Comparison of ENCODE assay signal across 28 cellular contexts in genomic region chr19:5012688-5013457, GRCh38.
"Had no signal": no experiment of that assay in that cellular context is flagged by ENCODE, and none has a peak within 500 bp of the region (broad histone marks: within the 10 kb centered on the region; RNA-seq: fewer than 3 reads in every experiment).

No MANE protein-coding gene starts in this region.

- H3K9me3 Mint-ChIP-seq: activated CD4-positive, alpha-beta T cell treated with anti-CD3 and anti-CD28 coated beads, Interleukin-2, amount 10 ng/mL, durations not matched to agents 24 days and 14 days; activated naive CD4-positive, alpha-beta T cell treated with anti-CD3 and anti-CD28 coated beads, Interleukin-2, amount 50 U/mL, for 24 hours; activated naive CD8-positive, alpha-beta T cell treated with anti-CD3 and anti-CD28 coated beads, Interleukin-2, amount 50 U/mL, for 24 hours; activated T-helper 1 cell treated with anti-CD3 and anti-CD28 coated beads, Interleukin-12 subunit alpha, Interleukin-12 subunit beta, Interleukin-2, Interleukin-4 antibody, amounts not matched to agents 30 ng/mL and 10 ng/mL and 1 ng/mL, durations not matched to agents 14 hours and 24 hours and 36 hours; T-helper 1 cell treated with Interleukin-12 subunit alpha and Interleukin-12 subunit beta and Interleukin-4 antibody, amounts not matched to agents 30 μg/mL and 1 μg/mL, for 36 hours had no signal

- H3K4me1 ChIP-seq: ascending aorta had no signal

- H3K4me3 ChIP-seq: ascending aorta, body of pancreas, K562 had no signal

- H3K4me1 Mint-ChIP-seq: activated CD8-positive, alpha-beta memory T cell treated with anti-CD3 and anti-CD28 coated beads, Interleukin-2, amount 10 ng/mL, durations not matched to agents 7 days and 5 days; activated naive CD4-positive, alpha-beta T cell treated with anti-CD3 and anti-CD28 coated beads, Interleukin-2, amount 50 U/mL, for 24 hours had no signal

- DNase-seq: activated CD4-positive, alpha-beta T cell treated with anti-CD3 and anti-CD28 coated beads, Interleukin-2, amount 10 ng/mL, durations not matched to agents 24 days and 14 days; activated CD4-positive, alpha-beta T cell treated with anti-CD3 and anti-CD28 coated beads, Interleukin-2, amount 50 U/mL, for 48 hours; activated CD4-positive, CD25-positive, alpha-beta regulatory T cell treated with anti-CD3 and anti-CD28 coated beads, Interleukin-2, amount 50 U/mL, for 72 hours; activated CD8-positive, alpha-beta memory T cell treated with anti-CD3 and anti-CD28 coated beads, Interleukin-2, amount 10 ng/mL, durations not matched to agents 7 days and 5 days; activated effector memory CD4-positive, alpha-beta T cell treated with Interleukin-2 at 50 U/mL for 16 hours; activated naive CD4-positive, alpha-beta T cell; activated naive CD8-positive, alpha-beta T cell treated with anti-CD3 and anti-CD28 coated beads, Interleukin-2, amount 50 U/mL, for 24 hours; activated T-cell treated with anti-CD3 and anti-CD28 coated beads, Interleukin-2, amount 50 U/mL, for 24 hours; amniotic stem cell; body of pancreas; Karpas-422; MM.1S; NCI-H1105; NCI-H1436; NCI-H1694 treated with DMSO at 0.1 percent for 48 hours; NCI-H2029 treated with DMSO at 0.1 percent for 48 hours; NCI-H510A treated with DMSO at 0.1 percent for 48 hours; NCI-H69; NK-92 treated with Interleukin-12 subunit alpha and Interleukin-12 subunit beta, amount 100 ng/mL, for 24 hours; OCI-M1; RPMI8226; SHP77 treated with DMSO at 0.1 percent for 48 hours had no signal

- H3K27ac ChIP-seq: ascending aorta, body of pancreas had no signal

- H3K4me3 Mint-ChIP-seq: activated CD4-positive, alpha-beta T cell treated with anti-CD3 and anti-CD28 coated beads, Interleukin-2, amount 10 ng/mL, durations not matched to agents 24 days and 14 days; activated CD8-positive, alpha-beta memory T cell treated with anti-CD3 and anti-CD28 coated beads, Interleukin-2, amount 10 ng/mL, durations not matched to agents 7 days and 5 days; activated naive CD4-positive, alpha-beta T cell treated with anti-CD3 and anti-CD28 coated beads, Interleukin-2, amount 50 U/mL, for 24 hours; activated naive CD8-positive, alpha-beta T cell treated with anti-CD3 and anti-CD28 coated beads, Interleukin-2, amount 50 U/mL, for 24 hours; activated T-cell treated with anti-CD3 and anti-CD28 coated beads, Interleukin-2, amount 50 U/mL, for 24 hours; activated T-helper 1 cell treated with anti-CD3 and anti-CD28 coated beads, Interleukin-12 subunit alpha, Interleukin-12 subunit beta, Interleukin-2, Interleukin-4 antibody, amounts not matched to agents 30 ng/mL and 10 ng/mL and 1 ng/mL, durations not matched to agents 14 hours and 24 hours and 36 hours; T-helper 1 cell treated with Interleukin-12 subunit alpha and Interleukin-12 subunit beta and Interleukin-4 antibody, amounts not matched to agents 30 μg/mL and 1 μg/mL, for 36 hours had no signal

- ATAC-seq: activated CD8-positive, alpha-beta memory T cell treated with anti-CD3 and anti-CD28 coated beads, Interleukin-2, amount 10 ng/mL, durations not matched to agents 7 days and 5 days; activated naive CD8-positive, alpha-beta T cell treated with anti-CD3 and anti-CD28 coated beads, Interleukin-2, amount 50 U/mL, for 24 hours; body of pancreas; K562; Panc1 had no signal

- H3K9me3 ChIP-seq: ascending aorta, body of pancreas had no signal

- H3K27me3 ChIP-seq: ascending aorta, body of pancreas had no signal

- H3K27ac Mint-ChIP-seq: activated CD4-positive, alpha-beta T cell treated with anti-CD3 and anti-CD28 coated beads, Interleukin-2, amount 10 ng/mL, durations not matched to agents 24 days and 14 days; activated CD8-positive, alpha-beta memory T cell treated with anti-CD3 and anti-CD28 coated beads, Interleukin-2, amount 10 ng/mL, durations not matched to agents 7 days and 5 days; activated naive CD4-positive, alpha-beta T cell treated with anti-CD3 and anti-CD28 coated beads, Interleukin-2, amount 50 U/mL, for 24 hours; activated naive CD8-positive, alpha-beta T cell treated with anti-CD3 and anti-CD28 coated beads, Interleukin-2, amount 50 U/mL, for 24 hours; activated T-cell treated with anti-CD3 and anti-CD28 coated beads, Interleukin-2, amount 50 U/mL, for 24 hours; activated T-helper 1 cell treated with anti-CD3 and anti-CD28 coated beads, Interleukin-12 subunit alpha, Interleukin-12 subunit beta, Interleukin-2, Interleukin-4 antibody, amounts not matched to agents 30 ng/mL and 10 ng/mL and 1 ng/mL, durations not matched to agents 14 hours and 24 hours and 36 hours; T-helper 1 cell treated with Interleukin-12 subunit alpha and Interleukin-12 subunit beta and Interleukin-4 antibody, amounts not matched to agents 30 μg/mL and 1 μg/mL, for 36 hours had no signal

- H3K27me3 Mint-ChIP-seq: activated CD4-positive, alpha-beta T cell treated with anti-CD3 and anti-CD28 coated beads, Interleukin-2, amount 10 ng/mL, durations not matched to agents 24 days and 14 days; activated CD8-positive, alpha-beta memory T cell treated with anti-CD3 and anti-CD28 coated beads, Interleukin-2, amount 10 ng/mL, durations not matched to agents 7 days and 5 days; activated naive CD4-positive, alpha-beta T cell treated with anti-CD3 and anti-CD28 coated beads, Interleukin-2, amount 50 U/mL, for 24 hours; activated naive CD8-positive, alpha-beta T cell treated with anti-CD3 and anti-CD28 coated beads, Interleukin-2, amount 50 U/mL, for 24 hours; activated T-cell treated with anti-CD3 and anti-CD28 coated beads, Interleukin-2, amount 50 U/mL, for 24 hours had no signal
